17 cellular contexts compared by ENCODE assay signal in the genomic region with DNA sequence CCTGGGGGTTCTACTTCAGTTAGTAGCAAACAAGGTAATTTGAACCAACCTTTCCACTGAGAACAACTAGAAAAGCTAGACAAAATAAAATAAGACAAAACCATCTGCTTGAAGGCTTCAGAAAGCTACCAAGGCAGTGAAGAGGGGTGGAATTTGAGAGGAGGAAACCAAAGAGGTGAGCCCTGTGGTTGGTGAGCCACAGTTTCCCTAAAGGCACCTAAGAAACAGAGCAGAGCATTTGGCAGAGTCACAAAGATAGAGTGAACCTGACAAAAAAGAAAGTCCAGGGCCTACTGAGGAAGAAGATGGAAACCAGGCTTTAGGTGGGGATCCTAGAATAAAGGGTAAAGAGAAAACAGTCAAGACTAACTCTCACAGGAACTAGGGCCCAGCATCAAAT. TPM values are rescaled to one million over a fixed set of nuclear protein-coding genes. Genes with fewer than 3 reads are reported as not detected.
DNase-seq lines count a peak whose midpoint lies in the region; ATAC-seq and TF ChIP-seq lines count a peak whose summit lies in the region.
"Had no signal": no experiment of that assay in that cellular context is flagged by ENCODE, and none has a peak within 500 bp of the region (broad histone marks: within the 10 kb centered on the region; RNA-seq: fewer than 3 reads in every experiment).

No MANE protein-coding gene starts in this region.

- H3K4me3 ChIP-seq in OCI-LY7 (ENCODE audit: low read depth, low read length, poor library complexity, severe bottlenecking) (no peak overlapping the region), foreskin fibroblast (ENCODE audit: low read depth in 1 of 2, low read length in 2 of 2) (no peak overlapping the region)

- POLR2A ChIA-PET in activated B cell treated with CpG ODN at 0.5 μM for 24 hours (lab: Charles Lee) (no interaction called here), OCI-LY7 (lab: Charles Lee) (interaction anchor here (0.6 kb wide), 1 partner anchor 62 kb away, joined by 5 read pairs; no protein-coding TSS in a partner anchor)

- peak overlapping the region; percentile 35 for H3K27ac Mint-ChIP-seq in activated B cell treated with CpG ODN at 0.5 μM for 24 hours
- peak overlapping the region; percentile 19 for H3K27ac Mint-ChIP-seq in activated naive CD8-positive, alpha-beta T cell treated with anti-CD3 and anti-CD28 coated beads, Interleukin-2, amount 50 U/mL, for 24 hours
- H3K27ac Mint-ChIP-seq: IgD-negative memory B cell had no signal

- peaks cover 80% of the 10 kb centered on the region for H3K36me3 ChIP-seq in OCI-LY7 (ENCODE audit: insufficient read depth, low read length)

- no peak overlapping the region for H2AFZ ChIP-seq in OCI-LY7 (ENCODE audit: low read length)

- CTCF ChIA-PET in activated B cell treated with CpG ODN at 0.5 μM for 24 hours (lab: Charles Lee) (no interaction called here), OCI-LY7 (lab: Charles Lee; ENCODE audit: unreplicated experiment) (no interaction called here)

- H3K9me3 ChIP-seq in OCI-LY7 (ENCODE audit: low read length), result no peaks in the 10 kb centered on the region

- H3K4me3 Mint-ChIP-seq in activated B cell treated with CpG ODN at 0.5 μM for 24 hours, result no peak overlapping the region
- H3K4me3 Mint-ChIP-seq in activated naive CD8-positive, alpha-beta T cell treated with anti-CD3 and anti-CD28 coated beads, Interleukin-2, amount 50 U/mL, for 24 hours, result no peak overlapping the region
- H3K4me3 Mint-ChIP-seq: IgD-negative memory B cell had no signal

- no peaks in the 10 kb centered on the region for H3K4me1 ChIP-seq in OCI-LY7 (ENCODE audit: insufficient read depth, low read length, poor library complexity, severe bottlenecking)

- H3K4me2 ChIP-seq in OCI-LY7 (ENCODE audit: low read length), result no peak overlapping the region

- intact Hi-C loops in activated B cell treated with CpG ODN at 0.5 μM for 24 hours (cut with micrococcal nuclease), result no loop called here
- intact Hi-C loops in OCI-LY7 (cut with micrococcal nuclease; ENCODE audit: unreplicated experiment), result no loop called here

- peaks cover 5% of the 10 kb centered on the region for H3K4me1 Mint-ChIP-seq in activated B cell treated with CpG ODN at 0.5 μM for 24 hours
- H3K4me1 Mint-ChIP-seq in activated naive CD8-positive, alpha-beta T cell treated with anti-CD3 and anti-CD28 coated beads, Interleukin-2, amount 50 U/mL, for 24 hours, result peaks cover 8% of the 10 kb centered on the region
- H3K4me1 Mint-ChIP-seq: IgD-negative memory B cell had no signal

- H3K36me3 Mint-ChIP-seq in activated B cell treated with CpG ODN at 0.5 μM for 24 hours (ENCODE audit: low read depth), result peaks cover 69% of the 10 kb centered on the region
- H3K36me3 Mint-ChIP-seq in activated naive CD8-positive, alpha-beta T cell treated with anti-CD3 and anti-CD28 coated beads, Interleukin-2, amount 50 U/mL, for 24 hours (ENCODE audit: low read depth), result peaks cover 51% of the 10 kb centered on the region

- H3K9me2 ChIP-seq in OCI-LY7 (ENCODE audit: insufficient read depth, low read length), result no peaks in the 10 kb centered on the region

- TF ChIP-seq CTCF in activated B cell treated with CpG ODN at 0.5 μM for 24 hours (IDR thresholded peaks at IDR 0.05) (no peak), OCI-LY7 (conservative IDR thresholded peaks at IDR 0.05; ENCODE audit: low read length) (no peak), foreskin fibroblast (IDR thresholded peaks at IDR 0.05; ENCODE audit: low read depth, low read length) (no peak)

- DNase-seq in activated effector memory CD4-positive, alpha-beta T cell treated with anti-CD3 and anti-CD28 coated beads, Interleukin-2, amount 50 U/mL, for 16 hours, result peak; percentile 61
- DNase-seq in activated effector memory CD4-positive, alpha-beta T cell treated with Interleukin-2 at 50 U/mL for 16 hours, result no peak
- DNase-seq in NCI-H2171 treated with DMSO at 0.1 percent for 48 hours (lab: John Stamatoyannopoulos, UW) (peak; percentile 69), activated B cell treated with CpG ODN at 0.5 μM for 24 hours (no peak), OCI-LY7 (ENCODE audit: low spot score) (no peak), foreskin fibroblast (no peak)
- DNase-seq in activated naive CD8-positive, alpha-beta T cell treated with anti-CD3 and anti-CD28 coated beads, Interleukin-2, amount 50 U/mL, for 24 hours, result no peak
- DNase-seq: ACHN; C1 segment of cervical spinal cord; DMS79 treated with DMSO at 0.1 percent for 48 hours; Karpas-422; NCI-H1417 treated with DMSO at 0.1 percent for 48 hours; NCI-H187 treated with DMSO at 0.1 percent for 48 hours; NCI-H748 treated with DMSO at 0.1 percent for 48 hours; NK-92 treated with Interleukin-12 subunit alpha and Interleukin-12 subunit beta, amount 100 ng/mL, for 24 hours had no signal

- no peaks in the 10 kb centered on the region for H3K27me3 Mint-ChIP-seq in activated B cell treated with CpG ODN at 0.5 μM for 24 hours
- peaks cover 6% of the 10 kb centered on the region for H3K27me3 Mint-ChIP-seq in activated naive CD8-positive, alpha-beta T cell treated with anti-CD3 and anti-CD28 coated beads, Interleukin-2, amount 50 U/mL, for 24 hours
- H3K27me3 Mint-ChIP-seq: IgD-negative memory B cell had no signal

- no peak overlapping the region for H3K27ac ChIP-seq in OCI-LY7 (ENCODE audit: low read depth, low read length, poor library complexity, severe bottlenecking)

- no peak for ATAC-seq in activated B cell treated with CpG ODN at 0.5 μM for 24 hours (ENCODE audit: low read depth)
- ATAC-seq in activated naive CD8-positive, alpha-beta T cell treated with anti-CD3 and anti-CD28 coated beads, Interleukin-2, amount 50 U/mL, for 24 hours, result peak; percentile 57
- ATAC-seq: Right ventricle myocardium inferior had no signal

- no peaks in the 10 kb centered on the region for H3K9me3 Mint-ChIP-seq in activated B cell treated with CpG ODN at 0.5 μM for 24 hours
- H3K9me3 Mint-ChIP-seq in activated naive CD8-positive, alpha-beta T cell treated with anti-CD3 and anti-CD28 coated beads, Interleukin-2, amount 50 U/mL, for 24 hours, result no peaks in the 10 kb centered on the region

- no peaks in the 10 kb centered on the region for H3K79me2 ChIP-seq in OCI-LY7 (ENCODE audit: insufficient read depth, low read depth, low read length)

- no peaks in the 10 kb centered on the region for H4K20me1 ChIP-seq in OCI-LY7 (ENCODE audit: insufficient read depth, low read length)

- no TSS peak for BruUV-seq in OCI-LY7 (replicated peaks; lab: Mats Ljungman, UMichigan)

RNA-seq across cellular contexts. Expression of a gene that starts 44.3 kb away (rescaled TPM):
- total RNA-seq in activated B cell treated with CpG ODN at 0.5 μM for 24 hours (6.3 and 7.5 TPM in 2 replicates), OCI-LY7 (2022) (2.0 and 2.8 TPM in 2 replicates)
- total RNA-seq in OCI-LY7 (2014; rRNA removed; shearing (Covaris generic)), result 5.3 and 7.5 TPM in 2 replicates

Comparison
In these comparisons a context has a peak if more than half of its experiments do, and no peak if none do; other contexts are left out.
1. DNase-seq: peak in activated effector memory CD4-positive, alpha-beta T cell treated with anti-CD3 and anti-CD28 coated beads, Interleukin-2, amount 50 U/mL, for 16 hours (single experiment) and NCI-H2171 treated with DMSO at 0.1 percent for 48 hours (single experiment); none in activated effector memory CD4-positive, alpha-beta T cell treated with Interleukin-2 at 50 U/mL for 16 hours (single experiment), activated B cell treated with CpG ODN at 0.5 μM for 24 hours (single experiment), activated naive CD8-positive, alpha-beta T cell treated with anti-CD3 and anti-CD28 coated beads, Interleukin-2, amount 50 U/mL, for 24 hours (single experiment), OCI-LY7 (single experiment) and foreskin fibroblast (0 of 2).